ENCODE assay signal across 26 cellular contexts in the genomic region with DNA sequence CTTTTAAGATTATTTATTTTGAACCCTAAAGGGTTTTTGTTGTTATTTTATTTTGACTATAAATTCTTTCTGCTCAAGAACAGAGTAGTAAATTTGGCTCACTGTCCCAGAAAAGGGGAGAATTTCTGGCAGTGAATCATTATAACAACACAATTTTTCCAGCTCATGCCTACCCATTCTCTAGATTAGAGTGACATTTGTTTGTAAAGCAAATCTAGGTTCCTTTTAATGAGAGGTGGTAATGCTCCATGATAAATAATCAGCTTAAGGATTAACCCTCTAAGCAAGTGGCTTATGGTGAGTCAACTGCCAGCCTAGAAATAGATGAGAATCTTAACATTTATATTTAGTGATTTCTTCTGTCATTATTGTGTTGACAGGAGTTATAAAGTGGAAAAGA.
"Had no signal": no experiment of that assay in that cellular context is flagged by ENCODE, and none has a peak within 500 bp of the region (broad histone marks: within the 10 kb centered on the region; RNA-seq: fewer than 3 reads in every experiment).

No MANE protein-coding gene starts in this region.

- H3K9me3 Mint-ChIP-seq: stimulated activated naive CD8-positive, alpha-beta T cell treated with anti-CD3 and anti-CD28 coated beads, Interleukin-15, amount 100 ng/mL, for 72 hours had no signal

- H3K4me3 Mint-ChIP-seq: activated naive CD8-positive, alpha-beta T cell treated with anti-CD3 and anti-CD28 coated beads for 36 hours; activated T-cell treated with anti-CD3 and anti-CD28 coated beads, Interleukin-2, amount 50 U/mL, for 24 hours; dendritic cell treated with granulocyte-macrophage colony-stimulating factor and Interleukin-4, amounts not matched to agents 40 ng/mL and 50 ng/mL, for 4 days; natural killer cell; stimulated activated effector memory CD8-positive, alpha-beta T cell treated with anti-CD3 and anti-CD28 coated beads, Interleukin-12 subunit alpha, Interleukin-12 subunit beta, amount 100 ng/mL, for 72 hours; stimulated activated naive CD8-positive, alpha-beta T cell treated with anti-CD3 and anti-CD28 coated beads, Interleukin-15, amount 100 ng/mL, for 72 hours; T-cell; T-helper 2 cell treated with Interferon-gamma antibody and Interleukin-4, amounts not matched to agents 5 μg/mL and 100 μg/mL, for 36 hours had no signal

- H3K27me3 ChIP-seq: body of pancreas, tibial nerve had no signal

- H3K27me3 Mint-ChIP-seq: activated naive CD8-positive, alpha-beta T cell treated with anti-CD3 and anti-CD28 coated beads for 36 hours; activated T-cell treated with anti-CD3 and anti-CD28 coated beads, Interleukin-2, amount 50 U/mL, for 24 hours; dendritic cell treated with granulocyte-macrophage colony-stimulating factor and Interleukin-4, amounts not matched to agents 40 ng/mL and 50 ng/mL, for 4 days; stimulated activated naive CD8-positive, alpha-beta T cell treated with anti-CD3 and anti-CD28 coated beads, Interleukin-15, amount 100 ng/mL, for 72 hours; T-cell had no signal

- H2AFZ ChIP-seq: parathyroid adenoma had no signal

- H3K4me1 Mint-ChIP-seq: activated naive CD8-positive, alpha-beta T cell treated with anti-CD3 and anti-CD28 coated beads for 36 hours; natural killer cell; stimulated activated effector memory CD8-positive, alpha-beta T cell treated with anti-CD3 and anti-CD28 coated beads, Interleukin-12 subunit alpha, Interleukin-12 subunit beta, amount 100 ng/mL, for 72 hours; stimulated activated naive CD8-positive, alpha-beta T cell treated with anti-CD3 and anti-CD28 coated beads, Interleukin-15, amount 100 ng/mL, for 72 hours; T-cell had no signal

- H3K27ac Mint-ChIP-seq: activated naive CD8-positive, alpha-beta T cell treated with anti-CD3 and anti-CD28 coated beads for 36 hours; activated T-cell treated with anti-CD3 and anti-CD28 coated beads, Interleukin-2, amount 50 U/mL, for 24 hours; activated T-helper 2 cell treated with anti-CD3 and anti-CD28 coated beads, Interferon-gamma antibody, Interleukin-2, Interleukin-4, amounts not matched to agents 10 μg/mL and 5 μg/mL and 100 μg/mL, durations not matched to agents 14 hours and 24 hours and 36 hours; dendritic cell treated with granulocyte-macrophage colony-stimulating factor and Interleukin-4, amounts not matched to agents 40 ng/mL and 50 ng/mL, for 4 days; natural killer cell; stimulated activated effector memory CD8-positive, alpha-beta T cell treated with anti-CD3 and anti-CD28 coated beads, Interleukin-12 subunit alpha, Interleukin-12 subunit beta, amount 100 ng/mL, for 72 hours; stimulated activated naive CD8-positive, alpha-beta T cell treated with anti-CD3 and anti-CD28 coated beads, Interleukin-15, amount 100 ng/mL, for 72 hours; T-cell; T-helper 2 cell treated with Interferon-gamma antibody and Interleukin-4, amounts not matched to agents 5 μg/mL and 100 μg/mL, for 36 hours had no signal

- H3K9ac ChIP-seq: parathyroid adenoma had no signal

- H3K4me1 ChIP-seq: body of pancreas, parathyroid adenoma, right lobe of liver, tibial nerve had no signal

- H3K36me3 ChIP-seq: right lobe of liver, tibial nerve, WERI-Rb-1 had no signal

- H3K27ac ChIP-seq: body of pancreas, parathyroid adenoma, right lobe of liver, tibial nerve, WERI-Rb-1 had no signal

- H3K79me2 ChIP-seq: parathyroid adenoma had no signal

- H3K36me3 Mint-ChIP-seq: activated naive CD8-positive, alpha-beta T cell treated with anti-CD3 and anti-CD28 coated beads for 36 hours; natural killer cell; stimulated activated effector memory CD8-positive, alpha-beta T cell treated with anti-CD3 and anti-CD28 coated beads, Interleukin-12 subunit alpha, Interleukin-12 subunit beta, amount 100 ng/mL, for 72 hours; T-cell had no signal

- DNase-seq: activated CD4-positive, CD25-positive, alpha-beta regulatory T cell treated with anti-CD3 and anti-CD28 coated beads, Interleukin-2, amount 50 U/mL, for 72 hours; activated CD8-positive, alpha-beta memory T cell treated with anti-CD3 and anti-CD28 coated beads for 24 hours; activated CD8-positive, alpha-beta memory T cell treated with anti-CD3 and anti-CD28 coated beads, Interleukin-2, amount 50 U/mL, for 4 hours; activated naive CD4-positive, alpha-beta T cell; activated naive CD8-positive, alpha-beta T cell treated with anti-CD3 and anti-CD28 coated beads for 36 hours; activated T-cell treated with anti-CD3 and anti-CD28 coated beads, Interleukin-2, amount 50 U/mL, for 24 hours; amniotic stem cell; body of pancreas; effector CD4-positive, alpha-beta T cell; glutamatergic neuron; hippocampal formation; left ventricle myocardium superior; midbrain; natural killer cell; right lobe of liver; small intestine; stimulated activated CD4-positive, alpha-beta T cell treated with anti-CD3 and anti-CD28 coated beads, Interleukin-2, amount 100 ng/mL, for 24 hours; stimulated activated naive CD8-positive, alpha-beta T cell treated with anti-CD3 and anti-CD28 coated beads, Interleukin-15, amount 100 ng/mL, for 72 hours; T-cell; WERI-Rb-1 had no signal

- H3K9me3 ChIP-seq: body of pancreas, right lobe of liver had no signal

- ATAC-seq: body of pancreas; left ventricle myocardium superior; natural killer cell; right lobe of liver; stimulated activated effector memory CD8-positive, alpha-beta T cell treated with anti-CD3 and anti-CD28 coated beads, Interleukin-12 subunit alpha, Interleukin-12 subunit beta, amount 100 ng/mL, for 72 hours; stimulated activated naive CD8-positive, alpha-beta T cell treated with anti-CD3 and anti-CD28 coated beads, Interleukin-15, amount 100 ng/mL, for 72 hours; T-cell had no signal

- H3K4me3 ChIP-seq: body of pancreas, right lobe of liver, tibial nerve had no signal
